Comparison of ENCODE assay signal across 2 cellular contexts in the genomic region with DNA sequence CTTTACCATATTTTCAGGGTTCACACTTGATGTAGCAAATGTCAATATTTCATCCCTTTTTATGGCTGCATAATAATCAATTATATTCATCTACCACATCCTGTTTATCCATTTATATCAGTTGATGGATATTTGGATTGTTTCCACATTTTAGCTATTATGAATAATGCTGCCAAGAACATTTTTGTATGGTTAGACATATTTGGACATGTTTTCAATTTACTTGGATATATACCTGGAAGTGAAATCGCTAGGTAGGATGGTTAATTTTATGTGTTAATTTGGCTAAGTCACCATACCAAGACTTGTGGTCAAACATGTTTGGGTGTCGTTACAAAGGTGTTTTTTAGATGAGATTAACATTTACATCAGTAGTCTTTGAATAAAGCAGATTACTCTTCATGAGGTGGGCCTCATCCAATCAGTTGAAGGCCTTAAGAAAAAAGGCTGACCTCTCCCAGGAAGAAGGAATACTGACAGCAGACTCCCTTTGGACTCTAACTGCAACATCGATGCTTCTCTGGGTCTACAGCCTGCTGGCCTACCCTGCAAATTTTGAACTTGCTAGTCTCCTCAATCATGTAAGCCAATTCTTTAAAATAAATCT.
TF ChIP-seq lines count a peak whose summit lies in the region.

No MANE protein-coding gene starts in this region.

TF ChIP-seq in HEK293, 187 proteins besides CTCF, POLR2A, EP300 and RAD21 (continued from another document):
- 0 out of 2 replicates have a peak, but pooled peaks have one; percentile 9 for TF ChIP-seq ZNF664 (tag by site-specific recombination; IDR thresholded peaks at IDR 0.05)
TF ChIP-seq in HEK293: peak in this region for 2.

TF ChIP-seq in SK-N-SH treated with all-trans-retinoic acid at 6 μM for 48 hours, 23 proteins besides CTCF, POLR2A, EP300 and RAD21 (continued from another document):
- TF ChIP-seq, protein P1, sequence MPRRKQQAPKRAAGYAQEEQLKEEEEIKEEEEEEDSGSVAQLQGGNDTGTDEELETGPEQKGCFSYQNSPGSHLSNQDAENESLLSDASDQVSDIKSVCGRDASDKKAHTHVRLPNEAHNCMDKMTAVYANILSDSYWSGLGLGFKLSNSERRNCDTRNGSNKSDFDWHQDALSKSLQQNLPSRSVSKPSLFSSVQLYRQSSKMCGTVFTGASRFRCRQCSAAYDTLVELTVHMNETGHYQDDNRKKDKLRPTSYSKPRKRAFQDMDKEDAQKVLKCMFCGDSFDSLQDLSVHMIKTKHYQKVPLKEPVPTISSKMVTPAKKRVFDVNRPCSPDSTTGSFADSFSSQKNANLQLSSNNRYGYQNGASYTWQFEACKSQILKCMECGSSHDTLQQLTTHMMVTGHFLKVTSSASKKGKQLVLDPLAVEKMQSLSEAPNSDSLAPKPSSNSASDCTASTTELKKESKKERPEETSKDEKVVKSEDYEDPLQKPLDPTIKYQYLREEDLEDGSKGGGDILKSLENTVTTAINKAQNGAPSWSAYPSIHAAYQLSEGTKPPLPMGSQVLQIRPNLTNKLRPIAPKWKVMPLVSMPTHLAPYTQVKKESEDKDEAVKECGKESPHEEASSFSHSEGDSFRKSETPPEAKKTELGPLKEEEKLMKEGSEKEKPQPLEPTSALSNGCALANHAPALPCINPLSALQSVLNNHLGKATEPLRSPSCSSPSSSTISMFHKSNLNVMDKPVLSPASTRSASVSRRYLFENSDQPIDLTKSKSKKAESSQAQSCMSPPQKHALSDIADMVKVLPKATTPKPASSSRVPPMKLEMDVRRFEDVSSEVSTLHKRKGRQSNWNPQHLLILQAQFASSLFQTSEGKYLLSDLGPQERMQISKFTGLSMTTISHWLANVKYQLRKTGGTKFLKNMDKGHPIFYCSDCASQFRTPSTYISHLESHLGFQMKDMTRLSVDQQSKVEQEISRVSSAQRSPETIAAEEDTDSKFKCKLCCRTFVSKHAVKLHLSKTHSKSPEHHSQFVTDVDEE (CRISPR knock-in tag; IDR thresholded peaks at IDR 0.05) = no peak
